Comparison of ENCODE assay signal across 9 cellular contexts in the genomic region with DNA sequence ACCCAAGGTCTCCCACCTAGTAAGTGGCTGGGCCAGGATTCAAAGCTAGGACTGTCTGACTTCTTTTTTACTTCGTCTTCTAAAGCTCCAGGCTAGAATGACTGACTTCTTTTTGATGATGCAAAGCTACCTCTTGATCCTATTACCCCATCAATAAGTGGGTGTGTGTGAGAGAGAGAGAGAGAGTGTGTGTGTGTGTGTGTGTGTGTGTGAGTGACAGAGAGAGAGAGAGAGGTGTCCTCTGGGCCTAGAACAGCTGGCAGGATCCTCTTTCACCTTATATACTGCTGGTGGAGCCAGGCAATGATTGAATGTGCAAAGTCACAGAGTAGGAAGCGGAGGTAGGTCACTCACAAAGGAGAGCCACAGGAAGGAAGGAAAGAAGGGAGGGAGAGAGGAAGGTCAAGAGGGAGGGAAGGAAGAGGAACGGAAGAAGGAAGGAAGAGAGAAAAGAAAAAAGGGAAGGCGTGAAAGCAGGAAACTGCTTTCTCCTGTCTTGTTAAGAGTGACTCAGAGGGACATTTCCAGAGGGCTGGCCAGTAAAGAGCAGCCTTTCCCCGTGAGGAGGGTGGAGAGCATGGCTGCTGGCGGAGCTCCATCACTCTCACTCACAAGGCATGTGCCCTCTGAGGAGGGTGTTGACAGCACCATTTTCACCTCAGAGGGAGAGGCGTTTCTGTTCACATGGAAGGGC.
DNase-seq lines count a peak whose midpoint lies in the region; ATAC-seq and TF ChIP-seq lines count a peak whose summit lies in the region.
"Had no signal": no experiment of that assay in that cellular context is flagged by ENCODE, and none has a peak within 500 bp of the region (broad histone marks: within the 10 kb centered on the region; RNA-seq: fewer than 3 reads in every experiment).

No MANE protein-coding gene starts in this region.

- no peaks in the 10 kb centered on the region for H3K9me3 Mint-ChIP-seq in memory B cell

- H3K27ac Mint-ChIP-seq in memory B cell: peak overlapping the region; percentile 72

- peaks cover 20% of the 10 kb centered on the region for H3K4me1 Mint-ChIP-seq in memory B cell

- POLR2A ChIA-PET in AG04449 (lab: Yijun Ruan, JAX): interaction anchor here (1.0 to 1.7 kb wide), 8 partner anchors 11 to 316 kb away, joined by 3 to 6 read pairs (median 4); partner anchors contain the start of gene TGFBR3

- no peaks in the 10 kb centered on the region for H3K4me1 ChIP-seq in prostate gland (replicated peaks)

- CTCF ChIA-PET in AG04449 (lab: Yijun Ruan, JAX): interaction anchor here (0.9 to 1.4 kb wide), 3 partner anchors 10 to 317 kb away, joined by 3 to 4 read pairs (median 3); partner anchors contain the start of gene TGFBR3

- ATAC-seq in memory B cell (ENCODE audit: low read depth) (no peak), GM21717 (IDR thresholded peaks at IDR 0.05; ENCODE audit: unreplicated experiment) (no peak), GM19467 (IDR thresholded peaks at IDR 0.05; ENCODE audit: unreplicated experiment) (no peak)

- no peaks in the 10 kb centered on the region for H3K9me3 ChIP-seq in prostate gland

- intact Hi-C loops in prostate gland (cut with DNase I): no loop called here

- TF ChIP-seq CTCF in AG04449 (IDR thresholded peaks at IDR 0.05; ENCODE audit: insufficient read depth, low read length, missing control alignments): no peak
- no peak for TF ChIP-seq CTCF in cardiac fibroblast (IDR thresholded peaks at IDR 0.05; ENCODE audit: low read depth, low read length)
- no peak for TF ChIP-seq CTCF in prostate gland (IDR thresholded peaks at IDR 0.05)

- H3K4me3 ChIP-seq in AG04449 (ENCODE audit: low read depth, low read length): no peak overlapping the region
- no peak overlapping the region for H3K4me3 ChIP-seq in cardiac fibroblast (replicated peaks in 1 of 2; ENCODE audit: low read depth in 2 of 2, low read length in 2 of 2)
- H3K4me3 ChIP-seq in prostate gland: no peak overlapping the region

- WGBS in prostate gland: 52% methylated on average over 7 of the region's 7 CpGs

- TF ChIP-seq POLR2A in prostate gland (IDR thresholded peaks at IDR 0.05): no peak

- no peaks in the 10 kb centered on the region for H3K36me3 ChIP-seq in prostate gland

- DNase-seq in AG04449 (ENCODE audit: low read depth, low spot score) (peak; percentile 93), HT1080 (ENCODE audit: low read depth) (peak; percentile 85), cardiac fibroblast (ENCODE audit: low read depth in 2 of 2) (peak; percentile 93 to 94), memory B cell (ENCODE audit: low spot score in 2 of 2) (no peak), prostate gland (ENCODE audit: low spot score) (no peak)
- DNase-seq in stimulated activated CD4-positive, alpha-beta T cell treated with anti-CD3 and anti-CD28 coated beads, Interleukin-4, amount 100 ng/mL, for 4 hours: no peak

- peak overlapping the region in 1 of 2 donors; percentile 33 for H3K27ac ChIP-seq in prostate gland
- H3K27ac ChIP-seq: VCaP had no signal

- H3K27me3 Mint-ChIP-seq in memory B cell: no peaks in the 10 kb centered on the region

- no peaks in the 10 kb centered on the region for H3K27me3 ChIP-seq in prostate gland (replicated peaks; ENCODE audit: insufficient read depth)

- H3K36me3 Mint-ChIP-seq in memory B cell: no peaks in the 10 kb centered on the region

- no peak overlapping the region for H3K4me3 Mint-ChIP-seq in memory B cell

Comparison
In these comparisons a context has a peak if more than half of its experiments do, and no peak if none do; other contexts are left out.
1. DNase-seq: peak in AG04449 (single experiment), HT1080 (single experiment) and cardiac fibroblast (2 of 2); none in memory B cell (0 of 2), prostate gland (single experiment) and stimulated activated CD4-positive, alpha-beta T cell treated with anti-CD3 and anti-CD28 coated beads, Interleukin-4, amount 100 ng/mL, for 4 hours (0 of 2).